In genomic region chr15:45064386-45064785, GRCh38 we compare ENCODE assay signal across 1 cellular context.
A peak's percentile ranks its signal among the peaks of the same experiment; 100 is the strongest.
TF ChIP-seq lines count a peak whose summit lies in the region.

No MANE protein-coding gene starts in this region.

TF ChIP-seq in HepG2, 621 proteins besides CTCF, POLR2A, EP300 and RAD21 (continued from another document):
- TF ChIP-seq ZNF142 (CRISPR knock-in tag; IDR thresholded peaks at IDR 0.05): no peak
- no peak for TF ChIP-seq ZHX2 (IDR thresholded peaks at IDR 0.05; ENCODE audit: low read depth)
- TF ChIP-seq ZHX2 (CRISPR knock-in tag; IDR thresholded peaks at IDR 0.05; ENCODE audit: borderline replicate concordance): no peak
- peak; percentile 93 for TF ChIP-seq CBFB (CRISPR knock-in tag; IDR thresholded peaks at IDR 0.05)
- TF ChIP-seq SIN3A (IDR thresholded peaks at IDR 0.05; ENCODE audit: borderline replicate concordance, low read depth, low read length): no peak
- no peak for TF ChIP-seq ZNF652 (CRISPR knock-in tag; IDR thresholded peaks at IDR 0.05; ENCODE audit: borderline replicate concordance, low read depth)
- no peak for TF ChIP-seq TFDP1 (CRISPR knock-in tag; IDR thresholded peaks at IDR 0.05; ENCODE audit: borderline replicate concordance)
- no peak for TF ChIP-seq ZBTB43 (CRISPR knock-in tag; conservative IDR thresholded peaks at IDR 0.05)
- no peak for TF ChIP-seq HDAC6 (IDR thresholded peaks at IDR 0.05; ENCODE audit: low read depth, low read length)
